ENCODE assay signal across 15 cellular contexts in the genomic region with DNA sequence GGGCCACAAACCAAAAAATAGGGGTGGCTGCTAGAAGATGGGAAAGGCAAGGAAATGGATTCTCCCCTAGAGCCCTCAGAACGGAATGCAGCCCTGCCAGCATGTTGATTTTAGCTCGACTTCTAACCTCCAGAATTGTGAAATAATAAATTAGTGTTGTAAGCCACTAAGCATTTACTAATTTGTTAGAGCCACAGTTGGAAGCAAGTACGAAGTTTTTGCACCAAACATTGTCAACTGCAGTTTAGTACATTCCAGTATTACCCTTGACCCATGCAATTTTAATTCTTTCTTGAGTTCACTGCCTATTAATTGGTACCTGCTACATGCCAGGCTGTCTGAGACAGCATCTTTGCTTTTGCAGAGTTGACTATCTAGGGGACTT. TPM values are rescaled to one million over a fixed set of nuclear protein-coding genes. Genes with fewer than 3 reads are reported as not detected.
DNase-seq lines count a peak whose midpoint lies in the region; ATAC-seq and TF ChIP-seq lines count a peak whose summit lies in the region.
"Had no signal": no experiment of that assay in that cellular context is flagged by ENCODE, and none has a peak within 500 bp of the region (broad histone marks: within the 10 kb centered on the region; RNA-seq: fewer than 3 reads in every experiment).

No MANE protein-coding gene starts in this region.

- H3K27me3 ChIP-seq in ovary (no peaks in the 10 kb centered on the region), vagina (no peaks in the 10 kb centered on the region)
- H3K27me3 ChIP-seq: heart left ventricle had no signal

- ATAC-seq in GM18498 (IDR thresholded peaks at IDR 0.05; ENCODE audit: unreplicated experiment), result no peak
- no peak for ATAC-seq in HG03521 (IDR thresholded peaks at IDR 0.05; ENCODE audit: unreplicated experiment)
- ATAC-seq in HG02763 (IDR thresholded peaks at IDR 0.05; ENCODE audit: unreplicated experiment), result no peak

- no peak for TF ChIP-seq EP300 in ovary (IDR thresholded peaks at IDR 0.05)

- intact Hi-C loops in ovary (cut with DNase I) (loop anchor here in 2 of 4 donors (10.0 kb wide), 2 partner anchors 265 to 485 kb away; partner anchors contain the start of gene TEAD1 (in 1 of the 2)), vagina (cut with DNase I) (loop anchor here (5.0 to 10.0 kb wide), 4 partner anchors 32 to 485 kb away; partner anchors contain the start of genes PARVA and TEAD1)

- no peaks in the 10 kb centered on the region for H3K36me3 ChIP-seq in ovary
- H3K36me3 ChIP-seq in vagina, result no peaks in the 10 kb centered on the region
- H3K36me3 ChIP-seq: heart left ventricle had no signal

- H3K27ac ChIP-seq in angular gyrus (ENCODE audit: low read depth, low read length), result peak overlapping the region; percentile 87
- H3K27ac ChIP-seq in ovary, result peak overlapping the region; percentile 53 to 68
- peak overlapping the region; percentile 86 for H3K27ac ChIP-seq in vagina
- H3K27ac ChIP-seq: C4-2B, psoas muscle had no signal

- TF ChIP-seq CTCF in fibroblast of villous mesenchyme (IDR thresholded peaks at IDR 0.05; ENCODE audit: insufficient read depth, low read depth, low read length) (no peak), ovary (IDR thresholded peaks at IDR 0.05) (no peak), vagina (IDR thresholded peaks at IDR 0.05) (no peak)

- 14 to 23% (median 17%) methylated on average over 3 of the region's 3 CpGs for WGBS in ovary, 3 donors

- H3K4me3 ChIP-seq in fibroblast of villous mesenchyme (ENCODE audit: low read depth, low read length) (no peak overlapping the region), ovary (no peak overlapping the region), vagina (no peak overlapping the region)
- H3K4me3 ChIP-seq: psoas muscle had no signal

- TF ChIP-seq POLR2A in ovary (IDR thresholded peaks at IDR 0.05), result no peak
- TF ChIP-seq POLR2A in vagina (IDR thresholded peaks at IDR 0.05), result no peak

- H3K4me1 ChIP-seq in ovary (ENCODE audit: insufficient read depth), result peaks cover 25% of the 10 kb centered on the region
- H3K4me1 ChIP-seq in vagina, result peaks cover 73% of the 10 kb centered on the region

- DNase-seq in fibroblast of villous mesenchyme (ENCODE audit: low read depth), result peak; percentile 63
- DNase-seq in ovary, result no peak
- no peak for DNase-seq in vagina (ENCODE audit: extremely low spot score in 2 of 2)
- DNase-seq: activated CD4-positive, alpha-beta T cell treated with anti-CD3 and anti-CD28 coated beads for 48 hours; activated naive CD4-positive, alpha-beta T cell treated with anti-CD3 and anti-CD28 coated beads for 36 hours; DMS79 treated with DMSO at 0.1 percent for 48 hours; heart left ventricle; KG1; psoas muscle; T1000 had no signal

- H3K9me3 ChIP-seq in ovary, result no peaks in the 10 kb centered on the region
- H3K9me3 ChIP-seq in vagina, result no peaks in the 10 kb centered on the region
- H3K9me3 ChIP-seq: psoas muscle had no signal

RNA-seq across cellular contexts. Expression of gene PARVA, which starts 32.2 kb away (rescaled TPM):
- total RNA-seq in fibroblast of villous mesenchyme, result 72.5 and 76.4 TPM in 2 replicates
- 100 to 1,000 TPM in 2 of 7 donors, 10 to 100 TPM in 5; 28.4 to 107 (median 89.8) TPM for total RNA-seq in ovary
- polyA plus RNA-seq in ovary, result 100 to 1,000 TPM in 1 of 2 donors, 10 to 100 TPM in 1; 37.7 to 126 TPM
- 51.1 TPM for total RNA-seq in vagina
